In the genomic region with DNA sequence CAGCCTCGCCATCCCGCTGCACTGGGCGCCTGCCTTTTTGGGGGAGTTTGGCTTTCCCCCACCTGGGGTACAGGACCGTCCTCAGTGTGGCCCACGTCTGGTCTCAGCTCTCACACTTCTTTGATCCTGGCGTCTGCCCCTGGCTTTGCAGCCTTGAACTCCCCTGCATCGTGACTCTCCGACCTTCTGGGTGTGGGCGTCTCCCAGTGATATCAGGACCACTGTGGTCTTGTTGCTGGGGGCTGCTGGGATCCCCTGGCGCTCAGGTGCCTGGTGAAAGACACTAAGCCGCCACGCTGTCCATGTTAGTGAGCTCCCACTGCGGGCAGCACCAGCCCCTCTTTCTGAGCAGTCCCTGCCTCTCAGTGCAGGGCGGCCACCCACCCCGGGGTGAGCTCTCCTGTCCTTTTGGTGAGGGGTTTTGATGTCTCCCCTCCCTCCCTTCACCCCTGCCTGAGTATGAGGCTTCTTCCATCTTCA, we compare ENCODE assay signal across 8 cellular contexts. TPM values are rescaled to one million over a fixed set of nuclear protein-coding genes. Genes with fewer than 3 reads are reported as not detected.
DNase-seq lines count a peak whose midpoint lies in the region; ATAC-seq lines count a peak whose summit lies in the region.

No MANE protein-coding gene starts in this region.

- peaks cover 2% of the 10 kb centered on the region for H3K27me3 Mint-ChIP-seq in IgD-negative memory B cell
- no peaks in the 10 kb centered on the region for H3K27me3 Mint-ChIP-seq in activated naive CD4-positive, alpha-beta T cell treated with anti-CD3 and anti-CD28 coated beads for 36 hours (ENCODE audit: low read depth)

- peaks cover 9 to 30% (median 12%) of the 10 kb centered on the region in 3 donors for H3K4me1 Mint-ChIP-seq in IgD-negative memory B cell
- H3K4me1 Mint-ChIP-seq in activated naive CD4-positive, alpha-beta T cell treated with anti-CD3 and anti-CD28 coated beads for 36 hours (ENCODE audit: low read depth), result peaks cover 39% of the 10 kb centered on the region

- DNase-seq in activated naive CD4-positive, alpha-beta T cell treated with anti-CD3 and anti-CD28 coated beads for 36 hours, result no peak
- DNase-seq in stimulated activated naive CD4-positive, alpha-beta T cell treated with Interleukin-2 at 50 U/mL for 16 hours (lab: John Stamatoyannopoulos, UW), result peak; percentile 37
- DNase-seq in NCI-H2081 treated with DMSO at 0.1 percent for 48 hours (lab: John Stamatoyannopoulos, UW), result no peak
- no peak for DNase-seq in activated CD4-positive, CD25-positive, alpha-beta regulatory T cell treated with anti-CD3 and anti-CD28 coated beads, Interleukin-2, amount 50 U/mL, for 72 hours

- peak overlapping the region; percentile 72 for H3K4me3 ChIP-seq in iPS-20b (ENCODE audit: low read length)

- H3K9ac ChIP-seq in iPS-20b (ENCODE audit: low read depth, low read length), result peak overlapping the region; percentile 86

- H3K9me3 ChIP-seq in iPS-20b (ENCODE audit: insufficient read depth, low read depth, low read length), result no peaks in the 10 kb centered on the region

- peak overlapping the region; percentile 83 to 96 (median 90) for H3K4me3 Mint-ChIP-seq in IgD-negative memory B cell
- peak overlapping the region; percentile 83 for H3K4me3 Mint-ChIP-seq in activated naive CD4-positive, alpha-beta T cell treated with anti-CD3 and anti-CD28 coated beads for 36 hours

- H3K27ac ChIP-seq in iPS-20b (ENCODE audit: low read length), result no peak overlapping the region

- H3K36me3 ChIP-seq in iPS-20b (ENCODE audit: insufficient read depth, low read depth, low read length), result peaks cover 50% of the 10 kb centered on the region

- H3K4me1 ChIP-seq in iPS-20b (ENCODE audit: insufficient read depth, low read length), result no peaks in the 10 kb centered on the region

- intact Hi-C loops in activated naive CD4-positive, alpha-beta T cell treated with anti-CD3 and anti-CD28 coated beads for 36 hours (cut with micrococcal nuclease), result loop anchor here (5.0 to 10.0 kb wide), 2 partner anchors 1116 to 1268 kb away; a partner anchor contains a TSS

- H3K27me3 ChIP-seq in iPS-20b (ENCODE audit: insufficient read depth, low read length), result no peaks in the 10 kb centered on the region; the same call in 1 of the 2 replicates

- peaks cover 2% of the 10 kb centered on the region for H3K36me3 Mint-ChIP-seq in IgD-negative memory B cell
- peaks cover 13% of the 10 kb centered on the region for H3K36me3 Mint-ChIP-seq in activated naive CD4-positive, alpha-beta T cell treated with anti-CD3 and anti-CD28 coated beads for 36 hours (ENCODE audit: low read depth)

- ATAC-seq in HG02610 (IDR thresholded peaks at IDR 0.05; ENCODE audit: unreplicated experiment) (no peak), GM21717 (IDR thresholded peaks at IDR 0.05; ENCODE audit: unreplicated experiment) (no peak)

- H3K27ac Mint-ChIP-seq in IgD-negative memory B cell, result peak overlapping the region; percentile 66 to 96 (median 91)
- peak overlapping the region; percentile 81 for H3K27ac Mint-ChIP-seq in activated naive CD4-positive, alpha-beta T cell treated with anti-CD3 and anti-CD28 coated beads for 36 hours

- H3K9me3 Mint-ChIP-seq in IgD-negative memory B cell, result no peaks in the 10 kb centered on the region
- no peaks in the 10 kb centered on the region for H3K9me3 Mint-ChIP-seq in activated naive CD4-positive, alpha-beta T cell treated with anti-CD3 and anti-CD28 coated beads for 36 hours

- CTCF ChIA-PET in activated naive CD4-positive, alpha-beta T cell treated with anti-CD3 and anti-CD28 coated beads for 36 hours (lab: Charles Lee), result interaction anchor here (0.8 kb wide), 1 partner anchor 1457 kb away, joined by 4 read pairs; no protein-coding TSS in a partner anchor

RNA-seq across cellular contexts. Expression of a gene that starts 1.3 kb away (rescaled TPM):
- polyA plus RNA-seq in IgD-negative memory B cell, result 15.1 TPM
- total RNA-seq in activated naive CD4-positive, alpha-beta T cell treated with anti-CD3 and anti-CD28 coated beads for 36 hours, result 10 to 100 TPM; 50.4 to 58.3 TPM

RNA-seq across cellular contexts. Expression of a gene that starts 20.7 kb away (rescaled TPM):
- 15.8 TPM for polyA plus RNA-seq in IgD-negative memory B cell
- 1 to 10 TPM; 4.7 to 5.6 TPM for total RNA-seq in activated naive CD4-positive, alpha-beta T cell treated with anti-CD3 and anti-CD28 coated beads for 36 hours

RNA-seq across cellular contexts. Expression of a gene that starts 23.3 kb away (rescaled TPM):
- 70.6 TPM for polyA plus RNA-seq in IgD-negative memory B cell
- 10 to 100 TPM; 67.5 to 71.8 TPM for total RNA-seq in activated naive CD4-positive, alpha-beta T cell treated with anti-CD3 and anti-CD28 coated beads for 36 hours

RNA-seq across cellular contexts. Expression of a gene that starts 23.4 kb away (rescaled TPM):
- polyA plus RNA-seq in IgD-negative memory B cell, result 11.9 TPM
- total RNA-seq in activated naive CD4-positive, alpha-beta T cell treated with anti-CD3 and anti-CD28 coated beads for 36 hours, result 10 to 100 TPM; 17.0 to 17.3 TPM

RNA-seq across cellular contexts. Expression of a gene that starts 34.1 kb away (rescaled TPM):
- not detected for polyA plus RNA-seq in IgD-negative memory B cell
- total RNA-seq in activated naive CD4-positive, alpha-beta T cell treated with anti-CD3 and anti-CD28 coated beads for 36 hours, result under 1 TPM in 1 of 2 experiments, not detected in 1; 0.24 TPM
